ENCODE assay signal across 12 cellular contexts in genomic region chr4:23368081-23368697, GRCh38.
DNase-seq lines count a peak whose midpoint lies in the region; ATAC-seq and TF ChIP-seq lines count a peak whose summit lies in the region.
"Had no signal": no experiment of that assay in that cellular context is flagged by ENCODE, and none has a peak within 500 bp of the region (broad histone marks: within the 10 kb centered on the region; RNA-seq: fewer than 3 reads in every experiment).

No MANE protein-coding gene starts in this region.

- H3K9ac ChIP-seq in smooth muscle cell (ENCODE audit: low read depth) = no peak overlapping the region
- H3K9ac ChIP-seq: BLaER1 had no signal

- POLR2A ChIA-PET in Panc1 (lab: Charles Lee) = no interaction called here

- DNase-seq in NCI-H524 (lab: John Stamatoyannopoulos, UW) = peak; percentile 24 to 27
- no peak for DNase-seq in NCI-H524 treated with DMSO at 0.1 percent for 48 hours (lab: John Stamatoyannopoulos, UW)
- no peak for DNase-seq in Panc1 (ENCODE audit: low read depth, low spot score)
- DNase-seq in left ventricle myocardium inferior = no peak
- DNase-seq in smooth muscle cell (lab: John Stamatoyannopoulos, UW; ENCODE audit: unreplicated experiment) = no peak
- DNase-seq in superior temporal gyrus (ENCODE audit: extremely low spot score) = no peak
- DNase-seq: activated T-cell treated with anti-CD3 and anti-CD28 coated beads, Interleukin-2, amount 50 U/mL, for 48 hours; natural killer cell had no signal

- no TSS peak for BruUV-seq in Panc1 (replicated peaks; lab: Mats Ljungman, UMichigan)

- H3K27me3 ChIP-seq in Panc1 (ENCODE audit: control insufficient read depth, insufficient read depth, low read length) = no peaks in the 10 kb centered on the region
- H3K27me3 ChIP-seq in left ventricle myocardium inferior (ENCODE audit: low read depth) = no peaks in the 10 kb centered on the region
- H3K27me3 ChIP-seq in smooth muscle cell (ENCODE audit: low read depth) = no peaks in the 10 kb centered on the region
- H3K27me3 ChIP-seq: BLaER1, SJSA1 had no signal

- H3K79me2 ChIP-seq in smooth muscle cell (ENCODE audit: low read depth) = no peaks in the 10 kb centered on the region

- intact Hi-C loops in Panc1 (cut with micrococcal nuclease; ENCODE audit: unreplicated experiment) (no loop called here), left ventricle myocardium inferior (cut with micrococcal nuclease) (no loop called here)

- no peak overlapping the region for H3K4me3 ChIP-seq in Panc1 (ENCODE audit: low read depth in 2 of 2, low read length in 2 of 2)
- no peak overlapping the region for H3K4me3 ChIP-seq in left ventricle myocardium inferior
- no peak overlapping the region for H3K4me3 ChIP-seq in smooth muscle cell
- H3K4me3 ChIP-seq: BLaER1, SJSA1 had no signal

- peak; percentile 13; the same call in 1 of the 2 replicates for TF ChIP-seq CTCF in Panc1 (IDR thresholded peaks at IDR 0.05)
- peak; percentile 70 for TF ChIP-seq CTCF in left ventricle myocardium inferior (IDR thresholded peaks at IDR 0.05; ENCODE audit: borderline replicate concordance)
- TF ChIP-seq CTCF in smooth muscle cell (IDR thresholded peaks at IDR 0.05; ENCODE audit: borderline replicate concordance, insufficient read depth, poor library complexity, severe bottlenecking) = peak; percentile 16

- no peak overlapping the region for H3K4me2 ChIP-seq in smooth muscle cell
- H3K4me2 ChIP-seq: BLaER1 had no signal

- WGBS in smooth muscle cell (ENCODE audit: low lambda C conversion rate) = 84% methylated on average over 6 of the region's 6 CpGs

- H4K20me1 ChIP-seq in smooth muscle cell (ENCODE audit: low read depth) = no peaks in the 10 kb centered on the region
- H4K20me1 ChIP-seq: BLaER1 had no signal

- no peak for ATAC-seq in Panc1
- no peak for ATAC-seq in GM19397 (IDR thresholded peaks at IDR 0.05; ENCODE audit: unreplicated experiment)
- ATAC-seq in HG02852 (IDR thresholded peaks at IDR 0.05; ENCODE audit: unreplicated experiment) = no peak
- ATAC-seq: natural killer cell had no signal

- H3K4me1 ChIP-seq in Panc1 (ENCODE audit: control insufficient read depth, insufficient read depth, low read length) (no peaks in the 10 kb centered on the region), left ventricle myocardium inferior (peaks cover 26% of the 10 kb centered on the region), smooth muscle cell (ENCODE audit: low read depth) (no peaks in the 10 kb centered on the region)
- H3K4me1 ChIP-seq: BLaER1, SJSA1 had no signal

- H3K9me3 ChIP-seq in Panc1 (ENCODE audit: control insufficient read depth, insufficient read depth, low read depth, low read length) (no peaks in the 10 kb centered on the region), left ventricle myocardium inferior (replicated peaks) (no peaks in the 10 kb centered on the region), smooth muscle cell (replicated peaks; ENCODE audit: low read depth) (no peaks in the 10 kb centered on the region)
- H3K9me3 ChIP-seq: BLaER1, SJSA1 had no signal

- in situ Hi-C loops in Panc1 (cut with HindIII; ENCODE audit: low pct_unique_long_range_greater_than_20kb, low sequenced_read_pairs) = no loop called here

- CTCF ChIA-PET in Panc1 (lab: Charles Lee) = no interaction called here

- no peak overlapping the region for H3K27ac ChIP-seq in Panc1 (ENCODE audit: low read length)
- peak overlapping the region; percentile 75 for H3K27ac ChIP-seq in left ventricle myocardium inferior (replicated peaks)
- H3K27ac ChIP-seq in smooth muscle cell (ENCODE audit: low read depth) = no peak overlapping the region
- H3K27ac ChIP-seq: BLaER1, SJSA1 had no signal

- H3F3A ChIP-seq in smooth muscle cell (ENCODE audit: low read depth) = no peaks in the 10 kb centered on the region

- H3K36me3 ChIP-seq in Panc1 (ENCODE audit: control insufficient read depth, insufficient read depth, low read length) (no peaks in the 10 kb centered on the region), left ventricle myocardium inferior (no peaks in the 10 kb centered on the region), smooth muscle cell (ENCODE audit: low read depth) (no peaks in the 10 kb centered on the region)
- H3K36me3 ChIP-seq: BLaER1, SJSA1 had no signal

- no peak overlapping the region for H2AFZ ChIP-seq in smooth muscle cell (ENCODE audit: low read depth)

Comparison
In these comparisons a context has a peak if more than half of its experiments do, and no peak if none do; other contexts are left out.
1. DNase-seq: peak in NCI-H524 (2 of 2); none in NCI-H524 treated with DMSO at 0.1 percent for 48 hours (single experiment), Panc1 (single experiment), left ventricle myocardium inferior (single experiment), smooth muscle cell (single experiment) and superior temporal gyrus (single experiment).
2. CTCF ChIP-seq: peak in every context shown above with its lines; median percentile 70 in left ventricle myocardium inferior; 16 in smooth muscle cell; 13 in Panc1.